ENCODE assay signal across 22 cellular contexts in the genomic region with DNA sequence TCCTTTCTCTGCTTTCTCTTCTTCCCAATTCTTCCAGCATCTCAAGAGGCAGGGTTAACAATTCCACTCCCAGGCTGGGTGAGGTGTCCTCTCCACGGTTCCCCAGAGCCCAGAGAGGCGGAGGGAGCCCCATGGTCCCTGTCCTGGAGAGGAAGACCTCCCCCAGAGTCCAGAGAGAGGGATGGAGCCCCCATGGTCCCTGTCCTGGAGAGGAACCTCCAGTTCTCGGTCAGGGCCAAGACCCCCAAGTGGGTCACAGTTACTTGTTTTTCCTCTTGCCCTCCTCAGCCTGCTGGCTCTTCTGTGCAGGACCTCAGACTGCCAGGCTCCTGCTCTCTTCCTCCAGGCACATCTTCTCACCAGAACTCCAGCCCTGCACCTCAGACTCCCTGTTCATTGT.
DNase-seq lines count a peak whose midpoint lies in the region; ATAC-seq, FAIRE-seq and TF ChIP-seq lines count a peak whose summit lies in the region.
"Had no signal": no experiment of that assay in that cellular context is flagged by ENCODE, and none has a peak within 500 bp of the region (broad histone marks: within the 10 kb centered on the region; RNA-seq: fewer than 3 reads in every experiment).

No MANE protein-coding gene starts in this region.

- no peaks in the 10 kb centered on the region for H3F3A ChIP-seq in PC-9 (ENCODE audit: insufficient read depth, low read depth)

- CTCF ChIA-PET in HepG2 (lab: Yijun Ruan, JAX; ENCODE audit: low intra/inter-chr PET ratio, low total read pairs) (no interaction called here), PC-9 (lab: Charles Lee) (interaction anchor here (0.6 kb wide), 1 partner anchor 266 kb away, joined by 3 read pairs; no protein-coding TSS in a partner anchor)
- CTCF ChIA-PET in activated CD8-positive, alpha-beta T cell treated with anti-CD3 and anti-CD28 coated beads, Interleukin-2, amount 10 ng/mL, durations not matched to agents 7 days and 5 days (lab: Charles Lee) = interaction anchor here (1.0 kb wide), 2 partner anchors 51 to 104 kb away, joined by 3 to 4 read pairs; no protein-coding TSS in a partner anchor

- H3K36me3 Mint-ChIP-seq in activated CD8-positive, alpha-beta T cell treated with anti-CD3 and anti-CD28 coated beads, Interleukin-2, amount 10 ng/mL, durations not matched to agents 7 days and 5 days (ENCODE audit: low read depth) = peaks cover 19% of the 10 kb centered on the region
- H3K36me3 Mint-ChIP-seq in memory B cell = peaks cover 10% of the 10 kb centered on the region

- POLR2A ChIA-PET in HepG2 (lab: Yijun Ruan, JAX) (no interaction called here), PC-9 (lab: Charles Lee; ENCODE audit: unreplicated experiment) (interaction anchor here (0.7 kb wide), 1 partner anchor 1975 kb away, joined by 3 read pairs; no protein-coding TSS in a partner anchor)
- POLR2A ChIA-PET in activated CD8-positive, alpha-beta T cell treated with anti-CD3 and anti-CD28 coated beads, Interleukin-2, amount 10 ng/mL, durations not matched to agents 7 days and 5 days (lab: Charles Lee) = interaction anchor here (0.6 kb wide), 1 partner anchor 212 kb away, joined by 4 read pairs; no protein-coding TSS in a partner anchor

- H4K20me1 ChIP-seq in HepG2 (ENCODE audit: insufficient read depth, low read length) (no peaks in the 10 kb centered on the region; the same call in 1 of the 2 replicates), PC-9 (ENCODE audit: insufficient read depth) (peaks cover 2% of the 10 kb centered on the region; the same call in 1 of the 2 replicates)

- H3K9ac ChIP-seq in HepG2 (ENCODE audit: insufficient read depth, low read depth, low read length) = no peak overlapping the region
- H3K9ac ChIP-seq: GM23248 had no signal

- H3K9me3 ChIP-seq in HepG2 (ENCODE audit: low read length) (no peaks in the 10 kb centered on the region), right lobe of liver (no peaks in the 10 kb centered on the region), PC-9 (ENCODE audit: insufficient read depth, low read depth) (no peaks in the 10 kb centered on the region)
- H3K9me3 ChIP-seq: MG63, Peyer's patch, right atrium auricular region, upper lobe of right lung had no signal

- no peak overlapping the region for H2AFZ ChIP-seq in HepG2 (ENCODE audit: low read length)
- H2AFZ ChIP-seq in PC-9 = no peak overlapping the region
- H2AFZ ChIP-seq: GM23248 had no signal

- no peak overlapping the region for H3K4me3 ChIP-seq in HepG2 (replicated peaks in 1 of 3; ENCODE audit: insufficient read depth in 1 of 3, low read depth in 2 of 3, low read length in 3 of 3)
- no peak overlapping the region for H3K4me3 ChIP-seq in right lobe of liver
- no peak overlapping the region for H3K4me3 ChIP-seq in PC-9
- H3K4me3 ChIP-seq: GM23248, MG63, Peyer's patch, right atrium auricular region, upper lobe of right lung had no signal

- FAIRE-seq in HepG2 (lab: Jason Lieb, UNC) = no peak
- FAIRE-seq: HTR-8/SVneo had no signal

- no peak for TF ChIP-seq RAD21 in HepG2 (CRISPR knock-in tag; IDR thresholded peaks at IDR 0.05)

- intact Hi-C loops in HepG2 (cut with micrococcal nuclease; ENCODE audit: unreplicated experiment) (no loop called here), right lobe of liver (cut with DNase I) (no loop called here), PC-9 (cut with micrococcal nuclease; ENCODE audit: unreplicated experiment) (no loop called here)

- peaks cover 60% of the 10 kb centered on the region for H3K4me1 Mint-ChIP-seq in activated CD8-positive, alpha-beta T cell treated with anti-CD3 and anti-CD28 coated beads, Interleukin-2, amount 10 ng/mL, durations not matched to agents 7 days and 5 days (ENCODE audit: low read depth)
- H3K4me1 Mint-ChIP-seq in memory B cell = peaks cover 18% of the 10 kb centered on the region

- ATAC-seq in HepG2 (no peak), right lobe of liver (no peak), memory B cell (ENCODE audit: low read depth) (no peak), GM19023 (IDR thresholded peaks at IDR 0.05; ENCODE audit: unreplicated experiment) (no peak)
- no peak for ATAC-seq in activated CD8-positive, alpha-beta T cell treated with anti-CD3 and anti-CD28 coated beads, Interleukin-2, amount 10 ng/mL, durations not matched to agents 7 days and 5 days

- in situ Hi-C loops in HepG2 (cut with HindIII; ENCODE audit: extremely low pct_ligation_motif_present, low pct_unique_long_range_greater_than_20kb) = no loop called here

- H3K27ac ChIP-seq in HepG2 (ENCODE audit: extremely low read length, insufficient read depth, low read length) (no peak overlapping the region), right lobe of liver (no peak overlapping the region), PC-9 (no peak overlapping the region)
- H3K27ac ChIP-seq: GM23248, Peyer's patch, right atrium auricular region had no signal

- peak overlapping the region; percentile 60 for H3K4me3 Mint-ChIP-seq in activated CD8-positive, alpha-beta T cell treated with anti-CD3 and anti-CD28 coated beads, Interleukin-2, amount 10 ng/mL, durations not matched to agents 7 days and 5 days
- no peak overlapping the region for H3K4me3 Mint-ChIP-seq in memory B cell
- H3K4me3 Mint-ChIP-seq: nephron had no signal

- H3K4me1 ChIP-seq in HepG2 (ENCODE audit: insufficient read depth, low read length) (peaks cover 44% of the 10 kb centered on the region), right lobe of liver (no peaks in the 10 kb centered on the region), PC-9 (replicated peaks; ENCODE audit: insufficient read depth) (no peaks in the 10 kb centered on the region)
- H3K4me1 ChIP-seq: Peyer's patch, right atrium auricular region had no signal

- no peak overlapping the region for H3K4me2 ChIP-seq in HepG2 (ENCODE audit: low read depth, low read length)
- H3K4me2 ChIP-seq in PC-9 = no peak overlapping the region

- DNase-seq in HepG2 (ENCODE audit: low spot score) (no peak), right lobe of liver (no peak), memory B cell (ENCODE audit: low spot score in 2 of 2) (no peak), SW480 (ENCODE audit: low spot score) (no peak), HCEC 1CT (no peak), PC-9 (no peak)
- DNase-seq in activated CD8-positive, alpha-beta T cell treated with anti-CD3 and anti-CD28 coated beads, Interleukin-2, amount 10 ng/mL, durations not matched to agents 7 days and 5 days = no peak
- DNase-seq: activated CD4-positive, alpha-beta T cell treated with anti-CD3 and anti-CD28 coated beads, Interleukin-2, amount 50 U/mL, for 1 hour; activated gamma-delta T cell treated with Interleukin-2 at 50 U/mL for 16 hours; central memory CD4-positive, alpha-beta T cell; foreskin melanocyte; GM23248; MG63; NCI-H2029 treated with DMSO at 0.1 percent for 48 hours; NCI-H526 treated with DMSO at 0.1 percent for 48 hours; Peyer's patch; upper lobe of right lung had no signal

- no peaks in the 10 kb centered on the region for H3K9me2 ChIP-seq in PC-9 (ENCODE audit: insufficient read depth)

- H3K36me3 ChIP-seq in HepG2 (replicated peaks in 1 of 2; ENCODE audit: control insufficient read depth in 1 of 2, insufficient read depth in 2 of 2, low read length in 2 of 2) (peaks cover 5 to 9% of the 10 kb centered on the region in 2 experiments), right lobe of liver (no peaks in the 10 kb centered on the region), PC-9 (ENCODE audit: low read depth) (no peaks in the 10 kb centered on the region)
- H3K36me3 ChIP-seq: Peyer's patch, right atrium auricular region, upper lobe of right lung had no signal

- no peaks in the 10 kb centered on the region for H3K27me3 ChIP-seq in HepG2 (ENCODE audit: control insufficient read depth in 1 of 2, insufficient read depth in 2 of 2, low read length in 2 of 2)
- no peaks in the 10 kb centered on the region for H3K27me3 ChIP-seq in right lobe of liver
- H3K27me3 ChIP-seq in PC-9 (ENCODE audit: insufficient read depth, low read depth) = no peaks in the 10 kb centered on the region
- H3K27me3 ChIP-seq: MG63, Peyer's patch, right atrium auricular region, upper lobe of right lung had no signal

- H3K9me3 Mint-ChIP-seq in activated CD8-positive, alpha-beta T cell treated with anti-CD3 and anti-CD28 coated beads, Interleukin-2, amount 10 ng/mL, durations not matched to agents 7 days and 5 days (ENCODE audit: insufficient read depth) = no peaks in the 10 kb centered on the region
- no peaks in the 10 kb centered on the region for H3K9me3 Mint-ChIP-seq in memory B cell
- H3K9me3 Mint-ChIP-seq: nephron had no signal

- H3K27me3 Mint-ChIP-seq in activated CD8-positive, alpha-beta T cell treated with anti-CD3 and anti-CD28 coated beads, Interleukin-2, amount 10 ng/mL, durations not matched to agents 7 days and 5 days (ENCODE audit: low read depth) = no peaks in the 10 kb centered on the region
- no peaks in the 10 kb centered on the region for H3K27me3 Mint-ChIP-seq in memory B cell
- H3K27me3 Mint-ChIP-seq: B cell had no signal

- TF ChIP-seq EP300 in HepG2 (IDR thresholded peaks at IDR 0.05; ENCODE audit: low read depth in 2 of 2, low read length in 2 of 2) (no peak), HepG2 (CRISPR knock-in tag; IDR thresholded peaks at IDR 0.05; ENCODE audit: borderline replicate concordance) (no peak)

- H3K27ac Mint-ChIP-seq in activated CD8-positive, alpha-beta T cell treated with anti-CD3 and anti-CD28 coated beads, Interleukin-2, amount 10 ng/mL, durations not matched to agents 7 days and 5 days = peak overlapping the region; percentile 94
- H3K27ac Mint-ChIP-seq in memory B cell = peak overlapping the region; percentile 60
- H3K27ac Mint-ChIP-seq: B cell had no signal

- WGBS in HepG2 (ENCODE audit: low lambda C conversion rate) = 92% methylated on average over 3 of the region's 3 CpGs
- WGBS in right lobe of liver (ENCODE audit: insufficient coverage, low coverage, low lambda C conversion rate, missing lambda C conversion rate) = no CpG with 5 or more reads among the region's 3 CpGs

- no TSS peak for BruUV-seq in HepG2 (replicated peaks; lab: Mats Ljungman, UMichigan)
- no TSS peak for BruUV-seq in PC-9 (replicated peaks; lab: Mats Ljungman, UMichigan)

- TF ChIP-seq POLR2A in HepG2 (IDR thresholded peaks at IDR 0.05; ENCODE audit: insufficient read depth in 1 of 2, low read depth in 2 of 2, low read length in 2 of 2) (no peak), right lobe of liver (IDR thresholded peaks at IDR 0.05) (no peak)

- TF ChIP-seq CTCF in HepG2 (CRISPR knock-in tag; IDR thresholded peaks at IDR 0.05) (no peak), right lobe of liver (IDR thresholded peaks at IDR 0.05) (no peak), PC-9 (conservative IDR thresholded peaks at IDR 0.05) (no peak)

- H3K79me2 ChIP-seq in HepG2 (ENCODE audit: insufficient read depth, low read length) (peaks cover 56% of the 10 kb centered on the region), PC-9 (ENCODE audit: low read depth) (no peaks in the 10 kb centered on the region)

TF ChIP-seq in HepG2, 621 proteins besides CTCF, POLR2A, EP300 and RAD21:
- TF ChIP-seq ZBTB7B (CRISPR knock-in tag; IDR thresholded peaks at IDR 0.05) (no peak), RBM22 (optimal IDR thresholded peaks at IDR 0.05; ENCODE audit: low read length) (peak; percentile 54)
